Comparison of ENCODE assay signal across 9 cellular contexts in the genomic region with DNA sequence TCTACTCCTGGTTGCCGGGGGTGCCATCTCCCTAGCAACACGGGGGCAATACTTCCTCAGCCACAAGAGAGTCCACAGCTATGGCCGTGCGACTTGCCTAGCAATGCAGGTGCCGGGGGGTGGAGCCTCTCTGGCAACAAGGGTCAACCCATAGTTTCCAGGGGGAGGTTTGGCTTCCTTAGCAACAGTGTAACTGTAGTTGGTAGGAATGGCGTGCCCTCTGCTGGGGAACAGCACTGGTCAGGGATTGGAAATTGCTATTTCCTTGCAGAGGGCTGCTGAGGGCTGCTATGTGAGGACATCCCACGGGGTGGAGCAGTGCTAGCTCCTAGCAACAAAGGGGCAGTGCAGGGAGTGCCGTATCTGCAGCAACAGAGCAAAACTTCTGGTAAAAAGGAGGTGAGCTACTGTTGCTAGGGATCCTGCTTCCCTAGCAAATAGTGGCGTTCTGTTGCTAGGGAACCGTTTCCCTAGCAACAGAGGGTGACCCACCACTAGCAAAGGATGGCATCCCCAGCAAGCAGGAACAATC. TPM values are rescaled to one million over a fixed set of nuclear protein-coding genes. Genes with fewer than 3 reads are reported as not detected.
DNase-seq lines count a peak whose midpoint lies in the region; ATAC-seq lines count a peak whose summit lies in the region.
"Had no signal": no experiment of that assay in that cellular context is flagged by ENCODE, and none has a peak within 500 bp of the region (broad histone marks: within the 10 kb centered on the region; RNA-seq: fewer than 3 reads in every experiment).

No MANE protein-coding gene starts in this region.

- peaks cover 24% of the 10 kb centered on the region for H3K36me3 Mint-ChIP-seq in activated naive CD8-positive, alpha-beta T cell treated with anti-CD3 and anti-CD28 coated beads for 36 hours

- H3K27ac Mint-ChIP-seq in activated naive CD8-positive, alpha-beta T cell treated with anti-CD3 and anti-CD28 coated beads for 36 hours = no peak overlapping the region

- DNase-seq in SIG-M5 treated with dmso at 0.1 percent for 504 hours (lab: John Stamatoyannopoulos, UW; ENCODE audit: unreplicated experiment) (peak; percentile 64), SIG-M5 (lab: John Stamatoyannopoulos, UW) (no peak), SW 1271 (lab: John Stamatoyannopoulos, UW) (peak; percentile 37 to 76), hepatic stellate cell (ENCODE audit: low spot score) (peak; percentile 53), superior temporal gyrus (ENCODE audit: extremely low spot score) (peak; percentile 59), NCI-H345 treated with DMSO at 0.1 percent for 48 hours (lab: John Stamatoyannopoulos, UW; ENCODE audit: unreplicated experiment) (no peak)
- no peak for DNase-seq in activated naive CD8-positive, alpha-beta T cell treated with anti-CD3 and anti-CD28 coated beads for 36 hours
- DNase-seq: DND-41 had no signal

- H3K9me3 Mint-ChIP-seq in activated naive CD8-positive, alpha-beta T cell treated with anti-CD3 and anti-CD28 coated beads for 36 hours = no peaks in the 10 kb centered on the region

- no peaks in the 10 kb centered on the region for H3K27me3 Mint-ChIP-seq in activated naive CD8-positive, alpha-beta T cell treated with anti-CD3 and anti-CD28 coated beads for 36 hours

- ATAC-seq in GM18858 (IDR thresholded peaks at IDR 0.05; ENCODE audit: unreplicated experiment) = no peak

- no peaks in the 10 kb centered on the region for H3K4me1 Mint-ChIP-seq in activated naive CD8-positive, alpha-beta T cell treated with anti-CD3 and anti-CD28 coated beads for 36 hours

- no peak overlapping the region for H3K4me3 Mint-ChIP-seq in activated naive CD8-positive, alpha-beta T cell treated with anti-CD3 and anti-CD28 coated beads for 36 hours

RNA-seq across cellular contexts. Expression of gene TMC4, which starts 7.0 kb away (rescaled TPM):
- not detected for total RNA-seq in activated naive CD8-positive, alpha-beta T cell treated with anti-CD3 and anti-CD28 coated beads for 36 hours

RNA-seq across cellular contexts. Expression of gene MBOAT7, which starts 9.4 kb away (rescaled TPM):
- 10 to 100 TPM; 57.0 to 57.1 TPM for total RNA-seq in activated naive CD8-positive, alpha-beta T cell treated with anti-CD3 and anti-CD28 coated beads for 36 hours

RNA-seq across cellular contexts. Expression of gene TSEN34, which starts 11.1 kb away (rescaled TPM):
- 10 to 100 TPM; 15.5 to 16.4 TPM for total RNA-seq in activated naive CD8-positive, alpha-beta T cell treated with anti-CD3 and anti-CD28 coated beads for 36 hours

RNA-seq across cellular contexts. Expression of gene LENG1, which starts 20.5 kb away (rescaled TPM):
- total RNA-seq in activated naive CD8-positive, alpha-beta T cell treated with anti-CD3 and anti-CD28 coated beads for 36 hours = 1 to 10 TPM; 3.2 to 4.1 TPM

RNA-seq across cellular contexts. Expression of gene RPS9, which starts 20.7 kb away (rescaled TPM):
- 1,000 to 10,000 TPM; 1,783 to 1,787 TPM for total RNA-seq in activated naive CD8-positive, alpha-beta T cell treated with anti-CD3 and anti-CD28 coated beads for 36 hours

Comparison
In these comparisons a context has a peak if more than half of its experiments do, and no peak if none do; other contexts are left out.
1. DNase-seq: peak in SIG-M5 treated with dmso at 0.1 percent for 504 hours (single experiment), SW 1271 (2 of 2), hepatic stellate cell (single experiment) and superior temporal gyrus (single experiment); none in SIG-M5 (single experiment), NCI-H345 treated with DMSO at 0.1 percent for 48 hours (single experiment) and activated naive CD8-positive, alpha-beta T cell treated with anti-CD3 and anti-CD28 coated beads for 36 hours (single experiment).